ENCODE assay signal across 1 cellular context in genomic region chr6:32969685-32970412, GRCh38.
TF ChIP-seq lines count a peak whose summit lies in the region.

No MANE protein-coding gene starts in this region.

TF ChIP-seq in K562, 482 proteins besides CTCF, POLR2A, EP300 and RAD21 (continued from another document and continues in another):
- TF ChIP-seq PREB (CRISPR knock-in tag; IDR thresholded peaks at IDR 0.05) (no peak), COPS2 (conservative IDR thresholded peaks at IDR 0.05) (no peak), RNF219 (CRISPR knock-in tag; IDR thresholded peaks at IDR 0.05) (no peak), ZNF143 (CRISPR knock-in tag; IDR thresholded peaks at IDR 0.05) (no peak), E2F3 (CRISPR knock-in tag; IDR thresholded peaks at IDR 0.05) (0 out of 2 replicates have a peak, but pooled peaks have one; percentile 13), ZNF717 (CRISPR knock-in tag; IDR thresholded peaks at IDR 0.05) (no peak), TAL1 (IDR thresholded peaks at IDR 0.05) (no peak), SMAD4 (CRISPR knock-in tag; conservative IDR thresholded peaks at IDR 0.05) (peak; percentile 82), ZBTB40 (IDR thresholded peaks at IDR 0.05) (no peak), ZBTB40 (CRISPR knock-in tag; IDR thresholded peaks at IDR 0.05) (no peak), MCM7 (IDR thresholded peaks at IDR 0.05) (no peak), BCOR (IDR thresholded peaks at IDR 0.05) (no peak), XRCC5 (IDR thresholded peaks at IDR 0.05; ENCODE audit: low read depth, low read length) (0 out of 2 replicates have a peak, but pooled peaks have one; percentile 11), GTF2F1 (IDR thresholded peaks at IDR 0.05; ENCODE audit: low read depth, low read length) (no peak), ZHX1 (conservative IDR thresholded peaks at IDR 0.05; ENCODE audit: low read length) (no peak; the same call in 1 of the 2 replicates), ZNF431 (CRISPR knock-in tag; IDR thresholded peaks at IDR 0.05) (peak; percentile 9; the same call in 1 of the 2 replicates), NFATC3 (IDR thresholded peaks at IDR 0.05) (no peak), BACH1 (tag; IDR thresholded peaks at IDR 0.05) (peak; percentile 84; the same call in 1 of the 2 replicates), NFYB (IDR thresholded peaks at IDR 0.05; ENCODE audit: extremely low read depth, insufficient read length) (no peak), MECOM (CRISPR knock-in tag; IDR thresholded peaks at IDR 0.05) (no peak), SAFB (IDR thresholded peaks at IDR 0.05; ENCODE audit: borderline replicate concordance, low read depth, low read length) (no peak), RERE (CRISPR knock-in tag; IDR thresholded peaks at IDR 0.05; ENCODE audit: borderline replicate concordance) (no peak), DMBX1 (CRISPR knock-in tag; IDR thresholded peaks at IDR 0.05; ENCODE audit: borderline replicate concordance) (no peak; the same call in 1 of the 2 replicates), POU5F1 (IDR thresholded peaks at IDR 0.05; ENCODE audit: borderline replicate concordance, low read depth, low read length, partially characterized antibody) (no peak), ZNF644 (tag; IDR thresholded peaks at IDR 0.05; ENCODE audit: low read depth) (no peak; the same call in 1 of the 2 replicates), SIX5 (IDR thresholded peaks at IDR 0.05; ENCODE audit: borderline replicate concordance in 1 of 2, insufficient read depth in 1 of 2, low read depth in 1 of 2, low read length in 2 of 2) (no peak), STAT5B (CRISPR knock-in tag; IDR thresholded peaks at IDR 0.05) (no peak), MTA1 (IDR thresholded peaks at IDR 0.05; ENCODE audit: borderline replicate concordance) (0 out of 2 replicates have a peak, but pooled peaks have one; percentile 14), SMARCA5 (IDR thresholded peaks at IDR 0.05) (no peak), RBM34 (IDR thresholded peaks at IDR 0.05; ENCODE audit: borderline replicate concordance, insufficient read depth, low read length) (no peak), ESRRA (IDR thresholded peaks at IDR 0.05; ENCODE audit: borderline replicate concordance, low read depth) (no peak), ZBTB1 (CRISPR knock-in tag; IDR thresholded peaks at IDR 0.05; ENCODE audit: borderline replicate concordance, low read depth) (no peak; the same call in 1 of the 2 replicates), NRF1 (conservative IDR thresholded peaks at IDR 0.05 in 1 of 2, IDR thresholded peaks at IDR 0.05 in 1 of 2) (no peak; a peak in 2 of 4 replicates), MITF (IDR thresholded peaks at IDR 0.05) (no peak), ZNF232 (CRISPR knock-in tag; IDR thresholded peaks at IDR 0.05) (no peak; the same call in 1 of the 2 replicates), GABPB2 (CRISPR knock-in tag; conservative IDR thresholded peaks at IDR 0.05) (no peak), TRIM24 (IDR thresholded peaks at IDR 0.05) (peak; percentile 58 to 78; a peak in 2 of 4 replicates)
